8 cellular contexts compared by ENCODE assay signal in genomic region chr17:42679001-42679491, GRCh38. TPM values are rescaled to one million over a fixed set of nuclear protein-coding genes. Genes with fewer than 3 reads are reported as not detected.
DNase-seq lines count a peak whose midpoint lies in the region; ATAC-seq, FAIRE-seq and TF ChIP-seq lines count a peak whose summit lies in the region.

No MANE protein-coding gene starts in this region.

- H3K27me3 ChIP-seq in ascending aorta (no peaks in the 10 kb centered on the region), keratinocyte (ENCODE audit: control insufficient read depth, extremely low read depth, insufficient read depth, low read length) (no peaks in the 10 kb centered on the region)

- dilution Hi-C loops in keratinocyte (cut with MboI; ENCODE audit: extremely low pct_ligation_motif_present, low sequenced_read_pairs), result no loop called here

- intact Hi-C loops in ascending aorta (cut with DNase I), result loop anchor here (1.0 to 5.0 kb wide), 4 partner anchors 101 to 162 kb away; partner anchors contain the start of genes BECN1 and COASY

- FAIRE-seq in keratinocyte (lab: Jason Lieb, UNC), result no peak

- peak overlapping the region; percentile 94 to 95 for H3K27ac ChIP-seq in ascending aorta
- H3K27ac ChIP-seq in keratinocyte (ENCODE audit: control insufficient read depth, insufficient read depth, low read length), result peak overlapping the region; percentile 76

- H3K4me2 ChIP-seq in keratinocyte (ENCODE audit: control insufficient read depth, extremely low read depth, insufficient read depth, low read depth, low read length), result peak overlapping the region; percentile 96

- peak overlapping the region; percentile 68 for H3K9ac ChIP-seq in keratinocyte (ENCODE audit: control insufficient read depth, extremely low read depth, insufficient read depth, low read length)

- DNase-seq in CD1c-positive myeloid dendritic cell (ENCODE audit: extremely low spot score) (peak; percentile 52), HK-2 (ENCODE audit: unreplicated experiment) (peak; percentile 80), NOMO-1 treated with DMSO at 0.1 percent for 48 hours (lab: John Stamatoyannopoulos, UW; ENCODE audit: unreplicated experiment) (peak; percentile 79), ascending aorta (ENCODE audit: low spot score in 2 of 2) (peak in 1 of 2 donors; percentile 77), keratinocyte (ENCODE audit: low read depth, low spot score) (no peak), activated gamma-delta T cell treated with Interleukin-2 at 50 U/mL for 16 hours (no peak)
- peak; percentile 59 for DNase-seq in stimulated activated CD8-positive, alpha-beta memory T cell treated with anti-CD3 and anti-CD28 coated beads, Interleukin-4, amount 100 ng/mL, for 48 hours

- TF ChIP-seq CTCF in ascending aorta (IDR thresholded peaks at IDR 0.05) (peak in 1 of 3 experiments; percentile 9), keratinocyte (optimal IDR thresholded peaks at IDR 0.05 in 1 of 3, IDR thresholded peaks at IDR 0.05 in 1 of 3, conservative IDR thresholded peaks at IDR 0.05 in 1 of 3; ENCODE audit: extremely low read depth in 1 of 3, insufficient read depth in 2 of 3, low read length in 3 of 3) (peak in 1 of 3 experiments; percentile 18)

- H3K79me2 ChIP-seq in keratinocyte (ENCODE audit: control insufficient read depth, insufficient read depth, low read length), result peaks cover 16% of the 10 kb centered on the region

- H3K4me3 ChIP-seq in ascending aorta (peak overlapping the region; percentile 77 to 81), keratinocyte (ENCODE audit: control insufficient read depth in 2 of 3, extremely low read depth in 1 of 3, insufficient read depth in 2 of 3, low read depth in 1 of 3, low read length in 3 of 3) (peak overlapping the region in 2 of 3 experiments; percentile 67)

- no peaks in the 10 kb centered on the region for H3K9me3 ChIP-seq in ascending aorta
- H3K9me3 ChIP-seq in keratinocyte (ENCODE audit: control insufficient read depth, low read depth, low read length), result no peaks in the 10 kb centered on the region

- H2AFZ ChIP-seq in keratinocyte (ENCODE audit: control insufficient read depth, low read length), result peak overlapping the region; percentile 95

- H3K36me3 ChIP-seq in ascending aorta (no peaks in the 10 kb centered on the region), keratinocyte (ENCODE audit: control insufficient read depth in 2 of 2, extremely low read depth in 1 of 2, insufficient read depth in 2 of 2, low read length in 2 of 2) (no peaks in the 10 kb centered on the region)

- peaks cover 33 to 50% of the 10 kb centered on the region in 2 donors for H3K4me1 ChIP-seq in ascending aorta
- peaks cover 51% of the 10 kb centered on the region for H3K4me1 ChIP-seq in keratinocyte (ENCODE audit: control insufficient read depth, extremely low read depth, insufficient read depth, low read length)

- peaks cover 6% of the 10 kb centered on the region for H4K20me1 ChIP-seq in keratinocyte (ENCODE audit: control insufficient read depth, extremely low read depth, insufficient read depth, low read length)

- no peak for ATAC-seq in GM18517 (IDR thresholded peaks at IDR 0.05; ENCODE audit: unreplicated experiment)

- H3K9me1 ChIP-seq in keratinocyte (ENCODE audit: control insufficient read depth, extremely low read depth, insufficient read depth, low read length), result no peaks in the 10 kb centered on the region

RNA-seq across cellular contexts. Expression of gene PLEKHH3, which starts 2.3 kb away (rescaled TPM):
- total RNA-seq in ascending aorta, result 105 TPM
- polyA plus RNA-seq in keratinocyte, result 3.1 to 10.7 TPM (median 4.9 TPM) in 3 replicates
- polyA plus RNA-seq in keratinocyte (2011; ENCODE audit: low read depth), result 11.6 TPM
- polyA plus RNA-seq in keratinocyte (2011; cell fraction: cytosol; rRNA removed), result 2.5 and 7.9 TPM in 2 replicates
- polyA plus RNA-seq in keratinocyte (2011; cell fraction: nucleus; rRNA removed), result 13.2 and 20.7 TPM in 2 replicates
- 10.7 and 25.0 TPM in 2 replicates for polyA plus RNA-seq in keratinocyte (2012; ENCODE audit: low replicate concordance)
- polyA minus RNA-seq in keratinocyte, result 2.9 to 4.3 TPM (median 3.1 TPM) in 3 replicates
- polyA minus RNA-seq in keratinocyte (2011; cell fraction: cytosol; rRNA and poly(A)+ RNA removed), result 17.3 TPM
- polyA minus RNA-seq in keratinocyte (2011; cell fraction: nucleus; rRNA and poly(A)+ RNA removed), result 13.1 and 17.9 TPM in 2 replicates

RNA-seq across cellular contexts. Expression of gene CCR10, which starts 2.6 kb away (rescaled TPM):
- total RNA-seq in ascending aorta, result 91.2 TPM
- 0.02 to 0.05 TPM (median 0.03 TPM) in 3 replicates for polyA plus RNA-seq in keratinocyte
- not detected for polyA plus RNA-seq in keratinocyte (2011; ENCODE audit: low read depth)
- polyA plus RNA-seq in keratinocyte (2011; cell fraction: cytosol; rRNA removed), result not detected in 2 replicates
- polyA plus RNA-seq in keratinocyte (2011; cell fraction: nucleus; rRNA removed), result 0.17 and 0.27 TPM in 2 replicates
- polyA plus RNA-seq in keratinocyte (2012; ENCODE audit: low replicate concordance), result 0.18 TPM in 1 of 2 replicates, not detected in the other
- polyA minus RNA-seq in keratinocyte, result 0.20 TPM in 1 of 3 replicates, not detected in the others
- polyA minus RNA-seq in keratinocyte (2011; cell fraction: cytosol; rRNA and poly(A)+ RNA removed), result not detected
- not detected in 2 replicates for polyA minus RNA-seq in keratinocyte (2011; cell fraction: nucleus; rRNA and poly(A)+ RNA removed)

RNA-seq across cellular contexts. Expression of gene CNTNAP1, which starts 3.3 kb away (rescaled TPM):
- total RNA-seq in ascending aorta, result 10.5 TPM
- 0.46 to 2.0 TPM (median 0.71 TPM) in 3 replicates for polyA plus RNA-seq in keratinocyte
- polyA plus RNA-seq in keratinocyte (2011; ENCODE audit: low read depth), result 0.26 TPM
- polyA plus RNA-seq in keratinocyte (2011; cell fraction: cytosol; rRNA removed), result 0.23 and 0.34 TPM in 2 replicates
- polyA plus RNA-seq in keratinocyte (2011; cell fraction: nucleus; rRNA removed), result 3.2 and 3.7 TPM in 2 replicates
- polyA plus RNA-seq in keratinocyte (2012; ENCODE audit: low replicate concordance), result 0.24 and 1.7 TPM in 2 replicates
- polyA minus RNA-seq in keratinocyte, result 0.76 to 3.8 TPM (median 1.1 TPM) in 3 replicates
- polyA minus RNA-seq in keratinocyte (2011; cell fraction: cytosol; rRNA and poly(A)+ RNA removed), result not detected
- 1.8 and 2.3 TPM in 2 replicates for polyA minus RNA-seq in keratinocyte (2011; cell fraction: nucleus; rRNA and poly(A)+ RNA removed)

RNA-seq across cellular contexts. Expression of gene TUBG2, which starts 20.0 kb away (rescaled TPM):
- total RNA-seq in ascending aorta, result 73.1 TPM
- 13.5 to 17.8 TPM (median 14.5 TPM) in 3 replicates for polyA plus RNA-seq in keratinocyte
- polyA plus RNA-seq in keratinocyte (2011; ENCODE audit: low read depth), result 6.1 TPM
- 7.8 and 11.8 TPM in 2 replicates for polyA plus RNA-seq in keratinocyte (2011; cell fraction: cytosol; rRNA removed)
- 58.1 and 66.0 TPM in 2 replicates for polyA plus RNA-seq in keratinocyte (2011; cell fraction: nucleus; rRNA removed)
- polyA plus RNA-seq in keratinocyte (2012; ENCODE audit: low replicate concordance), result 17.2 and 18.2 TPM in 2 replicates
- 9.2 to 20.5 TPM (median 9.6 TPM) in 3 replicates for polyA minus RNA-seq in keratinocyte
- 6.7 TPM for polyA minus RNA-seq in keratinocyte (2011; cell fraction: cytosol; rRNA and poly(A)+ RNA removed)
- 9.0 and 10.3 TPM in 2 replicates for polyA minus RNA-seq in keratinocyte (2011; cell fraction: nucleus; rRNA and poly(A)+ RNA removed)

Comparison
In these comparisons a context has a peak if more than half of its experiments do, and no peak if none do; other contexts are left out.
1. DNase-seq: peak in CD1c-positive myeloid dendritic cell (single experiment), HK-2 (single experiment), NOMO-1 treated with DMSO at 0.1 percent for 48 hours (single experiment) and stimulated activated CD8-positive, alpha-beta memory T cell treated with anti-CD3 and anti-CD28 coated beads, Interleukin-4, amount 100 ng/mL, for 48 hours (single experiment); none in keratinocyte (single experiment) and activated gamma-delta T cell treated with Interleukin-2 at 50 U/mL for 16 hours (single experiment).